Comparison of ENCODE assay signal across 16 cellular contexts in genomic region chr1:207312604-207312920, GRCh38. TPM values are rescaled to one million over a fixed set of nuclear protein-coding genes. Genes with fewer than 3 reads are reported as not detected.
A peak's percentile ranks its signal among the peaks of the same experiment; 100 is the strongest.
DNase-seq lines count a peak whose midpoint lies in the region; ATAC-seq and TF ChIP-seq lines count a peak whose summit lies in the region.
"Had no signal": no experiment of that assay in that cellular context is flagged by ENCODE, and none has a peak within 500 bp of the region (broad histone marks: within the 10 kb centered on the region; RNA-seq: fewer than 3 reads in every experiment).

No MANE protein-coding gene starts in this region.

- no peaks in the 10 kb centered on the region for H3K27me3 ChIP-seq in mesendoderm (ENCODE audit: insufficient read depth, low read length, poor library complexity)

- H3K27me3 Mint-ChIP-seq in dendritic cell treated with granulocyte-macrophage colony-stimulating factor and Interleukin-4, amounts not matched to agents 40 ng/mL and 50 ng/mL, for 4 days = no peaks in the 10 kb centered on the region
- H3K27me3 Mint-ChIP-seq in activated CD4-positive, alpha-beta memory T cell treated with anti-CD3 and anti-CD28 coated beads, Interleukin-2, amount 10 ng/mL, durations not matched to agents 7 days and 5 days = peaks cover 13% of the 10 kb centered on the region
- H3K27me3 Mint-ChIP-seq in nephron progenitor cell (ENCODE audit: low read depth, poor library complexity) = peaks cover 7% of the 10 kb centered on the region
- H3K27me3 Mint-ChIP-seq: B cell; CD4-positive, alpha-beta memory T cell had no signal

- TF ChIP-seq CTCF in AG09319 (IDR thresholded peaks at IDR 0.05; ENCODE audit: low read depth, low read length) (no peak), nephron progenitor cell (IDR thresholded peaks at IDR 0.05) (no peak)

- no peaks in the 10 kb centered on the region for H3K79me1 ChIP-seq in mesendoderm (ENCODE audit: low read length)

- H3K4ac ChIP-seq in mesendoderm (ENCODE audit: low read depth, low read length) = peak overlapping the region; percentile 9

- H3K4me3 Mint-ChIP-seq in dendritic cell treated with granulocyte-macrophage colony-stimulating factor and Interleukin-4, amounts not matched to agents 40 ng/mL and 50 ng/mL, for 4 days = no peak overlapping the region
- H3K4me3 Mint-ChIP-seq in activated CD4-positive, alpha-beta memory T cell treated with anti-CD3 and anti-CD28 coated beads, Interleukin-2, amount 10 ng/mL, durations not matched to agents 7 days and 5 days = no peak overlapping the region
- no peak overlapping the region for H3K4me3 Mint-ChIP-seq in nephron progenitor cell
- H3K4me3 Mint-ChIP-seq: B cell; CD4-positive, alpha-beta memory T cell; H9 had no signal

- H3K56ac ChIP-seq in mesendoderm (ENCODE audit: low read length) = no peak overlapping the region

- POLR2A ChIA-PET in activated CD4-positive, alpha-beta memory T cell treated with anti-CD3 and anti-CD28 coated beads, Interleukin-2, amount 10 ng/mL, durations not matched to agents 7 days and 5 days (lab: Charles Lee) = interaction anchor here (1.3 kb wide), 1 partner anchor 9 kb away, joined by 5 read pairs; the partner anchor contains the start of gene CD55

- H2BK120ac ChIP-seq in mesendoderm (ENCODE audit: low read depth, low read length) = peak overlapping the region; percentile 38

- H3K9ac ChIP-seq in mesendoderm (ENCODE audit: low read length) = no peak overlapping the region

- no peak overlapping the region for H3K18ac ChIP-seq in mesendoderm (ENCODE audit: low read length)

- no peaks in the 10 kb centered on the region for H3K36me3 Mint-ChIP-seq in dendritic cell treated with granulocyte-macrophage colony-stimulating factor and Interleukin-4, amounts not matched to agents 40 ng/mL and 50 ng/mL, for 4 days (ENCODE audit: low read depth)
- no peaks in the 10 kb centered on the region for H3K36me3 Mint-ChIP-seq in activated CD4-positive, alpha-beta memory T cell treated with anti-CD3 and anti-CD28 coated beads, Interleukin-2, amount 10 ng/mL, durations not matched to agents 7 days and 5 days (ENCODE audit: low read depth)
- no peaks in the 10 kb centered on the region for H3K36me3 Mint-ChIP-seq in nephron progenitor cell (ENCODE audit: low read depth)
- H3K36me3 Mint-ChIP-seq: CD4-positive, alpha-beta memory T cell had no signal

- H4K5ac ChIP-seq in mesendoderm (ENCODE audit: low read length) = no peak overlapping the region

- H3K4me3 ChIP-seq in mesendoderm (ENCODE audit: low read length) = no peak overlapping the region

- CTCF ChIA-PET in activated CD4-positive, alpha-beta memory T cell treated with anti-CD3 and anti-CD28 coated beads, Interleukin-2, amount 10 ng/mL, durations not matched to agents 7 days and 5 days (lab: Charles Lee) = interaction anchor here (1.0 to 1.2 kb wide), 2 partner anchors 23 to 187 kb away, joined by 3 read pairs; no protein-coding TSS in a partner anchor

- ATAC-seq in HG02884 (IDR thresholded peaks at IDR 0.05; ENCODE audit: unreplicated experiment) = no peak

- no CpG with 5 or more reads among the region's 1 CpG for WGBS in mesendoderm (ENCODE audit: extremely low coverage, insufficient coverage, low lambda C conversion rate)

- peaks cover 15% of the 10 kb centered on the region for H3K4me1 ChIP-seq in mesendoderm (ENCODE audit: control insufficient read depth, low read depth, low read length)

- no peaks in the 10 kb centered on the region for H3K79me2 ChIP-seq in mesendoderm (ENCODE audit: control insufficient read depth, insufficient read depth, low read length)

- H2BK5ac ChIP-seq in mesendoderm (ENCODE audit: low read length) = no peak overlapping the region

- intact Hi-C loops in dendritic cell treated with granulocyte-macrophage colony-stimulating factor and Interleukin-4, amounts not matched to agents 40 ng/mL and 50 ng/mL, for 4 days (cut with micrococcal nuclease) = no loop called here

- H3K36me3 ChIP-seq in mesendoderm (ENCODE audit: control insufficient read depth, insufficient read depth, low read length) = no peaks in the 10 kb centered on the region

- no peak overlapping the region for H2BK15ac ChIP-seq in mesendoderm (replicated peaks; ENCODE audit: low read depth)

- no peak overlapping the region for H3K4me2 ChIP-seq in mesendoderm (ENCODE audit: low read length)

- H3K4me1 Mint-ChIP-seq in dendritic cell treated with granulocyte-macrophage colony-stimulating factor and Interleukin-4, amounts not matched to agents 40 ng/mL and 50 ng/mL, for 4 days (ENCODE audit: low read depth) = peaks cover 61% of the 10 kb centered on the region
- H3K4me1 Mint-ChIP-seq in activated CD4-positive, alpha-beta memory T cell treated with anti-CD3 and anti-CD28 coated beads, Interleukin-2, amount 10 ng/mL, durations not matched to agents 7 days and 5 days = peaks cover 16% of the 10 kb centered on the region
- H3K4me1 Mint-ChIP-seq in nephron progenitor cell = no peaks in the 10 kb centered on the region

- H3K9me3 Mint-ChIP-seq in dendritic cell treated with granulocyte-macrophage colony-stimulating factor and Interleukin-4, amounts not matched to agents 40 ng/mL and 50 ng/mL, for 4 days = no peaks in the 10 kb centered on the region
- H3K9me3 Mint-ChIP-seq in activated CD4-positive, alpha-beta memory T cell treated with anti-CD3 and anti-CD28 coated beads, Interleukin-2, amount 10 ng/mL, durations not matched to agents 7 days and 5 days = peaks cover 4% of the 10 kb centered on the region
- H3K9me3 Mint-ChIP-seq in nephron progenitor cell = no peaks in the 10 kb centered on the region
- H3K9me3 Mint-ChIP-seq: CD4-positive, alpha-beta memory T cell; H9 had no signal

- H4K8ac ChIP-seq in mesendoderm (ENCODE audit: low read depth, low read length) = no peak overlapping the region

- no peak overlapping the region for H3K27ac ChIP-seq in mesendoderm (ENCODE audit: low read depth, low read length)
- H3K27ac ChIP-seq: HL-60 had no signal

- no peak overlapping the region for H3K23ac ChIP-seq in mesendoderm (ENCODE audit: low read length)

- H2AK5ac ChIP-seq in mesendoderm (ENCODE audit: low read length) = no peak overlapping the region

- peak; percentile 51 for DNase-seq in AG09319 (ENCODE audit: extremely low read depth, low read depth)
- peak; percentile 66 for DNase-seq in DMS 273 (lab: John Stamatoyannopoulos, UW; ENCODE audit: unreplicated experiment)
- DNase-seq in mesendoderm = no peak
- DNase-seq in activated CD4-positive, alpha-beta memory T cell treated with anti-CD3 and anti-CD28 coated beads, Interleukin-2, amount 10 ng/mL, durations not matched to agents 7 days and 5 days = no peak
- no peak for DNase-seq in nephron progenitor cell
- DNase-seq: CD4-positive, alpha-beta memory T cell; DMS79 treated with DMSO at 0.1 percent for 48 hours; H9; NCI-H1105 treated with DMSO at 0.1 percent for 48 hours; NCI-H187; NCI-H446; NCI-H748 treated with DMSO at 0.1 percent for 48 hours had no signal

- peak overlapping the region; percentile 41 for H3K27ac Mint-ChIP-seq in dendritic cell treated with granulocyte-macrophage colony-stimulating factor and Interleukin-4, amounts not matched to agents 40 ng/mL and 50 ng/mL, for 4 days
- no peak overlapping the region for H3K27ac Mint-ChIP-seq in activated CD4-positive, alpha-beta memory T cell treated with anti-CD3 and anti-CD28 coated beads, Interleukin-2, amount 10 ng/mL, durations not matched to agents 7 days and 5 days
- H3K27ac Mint-ChIP-seq in nephron progenitor cell = no peak overlapping the region
- H3K27ac Mint-ChIP-seq: B cell had no signal

RNA-seq across cellular contexts. Expression of gene CD55, which starts 8.9 kb away (rescaled TPM):
- 31.6 TPM for polyA plus RNA-seq in mesendoderm (2013, experiment 1 of 2)
- 32.3 TPM for polyA plus RNA-seq in mesendoderm (2013, experiment 2 of 2)
- 10 to 100 TPM; 82.1 to 86.2 TPM for total RNA-seq in activated CD4-positive, alpha-beta memory T cell treated with anti-CD3 and anti-CD28 coated beads, Interleukin-2, amount 10 ng/mL, durations not matched to agents 7 days and 5 days

Comparison
In these comparisons a context has a peak if more than half of its experiments do, and no peak if none do; other contexts are left out.
1. DNase-seq: peak in AG09319 (single experiment) and DMS 273 (single experiment); none in mesendoderm (single experiment), activated CD4-positive, alpha-beta memory T cell treated with anti-CD3 and anti-CD28 coated beads, Interleukin-2, amount 10 ng/mL, durations not matched to agents 7 days and 5 days (single experiment) and nephron progenitor cell (single experiment).